ENCODE assay signal across 12 cellular contexts in the genomic region with DNA sequence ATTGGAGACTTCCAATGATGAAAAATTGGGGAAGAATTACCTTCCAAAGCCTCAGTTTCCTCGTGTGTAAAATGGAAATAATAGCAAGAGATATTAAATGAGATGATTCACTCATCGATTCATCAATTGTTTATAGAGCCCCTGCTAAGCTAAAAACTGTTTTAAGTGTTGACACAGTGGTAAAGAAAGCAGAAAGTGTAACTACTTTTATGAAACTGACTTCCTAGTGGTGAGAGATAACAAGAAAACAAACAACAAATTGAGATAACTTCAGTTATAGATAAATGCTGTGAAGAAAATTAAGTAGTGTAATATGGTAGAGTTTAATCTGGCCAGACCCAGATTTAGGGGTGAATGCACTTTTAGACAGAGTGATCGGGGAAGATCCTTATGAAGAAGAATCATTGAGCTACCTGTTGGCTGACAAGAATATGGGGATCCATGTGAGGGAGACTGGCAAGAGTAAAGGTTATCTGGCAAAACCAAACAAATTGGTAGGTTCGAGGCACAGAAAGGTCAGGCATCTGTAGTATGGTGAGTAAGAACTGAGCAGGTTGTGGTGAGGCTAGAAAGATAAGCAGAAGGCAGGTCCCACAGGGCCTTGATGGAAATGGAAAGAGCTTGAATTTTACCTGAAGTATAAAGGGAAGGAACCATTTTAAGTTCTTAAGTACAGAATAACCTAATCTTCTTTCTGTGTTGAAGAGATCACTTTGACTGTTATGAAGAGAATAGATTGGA. TPM values are rescaled to one million over a fixed set of nuclear protein-coding genes. Genes with fewer than 3 reads are reported as not detected.
A peak's percentile ranks its signal among the peaks of the same experiment; 100 is the strongest.
DNase-seq lines count a peak whose midpoint lies in the region; ATAC-seq, FAIRE-seq and TF ChIP-seq lines count a peak whose summit lies in the region.
"Had no signal": no experiment of that assay in that cellular context is flagged by ENCODE, and none has a peak within 500 bp of the region (broad histone marks: within the 10 kb centered on the region; RNA-seq: fewer than 3 reads in every experiment).

No MANE protein-coding gene starts in this region.

- POLR2A ChIA-PET in IMR-90 (lab: Charles Lee; ENCODE audit: unreplicated experiment) = no interaction called here
- POLR2A ChIA-PET in GM12878 (lab: Charles Lee) = interaction anchor here (0.7 to 3.2 kb wide), 9 partner anchors 10 to 50 kb away, joined by 3 to 17 read pairs (median 6); a partner anchor contains a TSS

- RAD21 ChIA-PET in GM12878 (lab: Charles Lee; ENCODE audit: unreplicated experiment) = interaction anchor here (0.6 to 3.4 kb wide), 10 partner anchors 9 to 99 kb away, joined by 3 to 33 read pairs (median 10); no protein-coding TSS in a partner anchor

- 0 out of 2 replicates have a peak overlapping the region, but pooled peaks have one; percentile 53 for H3K14ac ChIP-seq in IMR-90 (replicated peaks; ENCODE audit: low read depth, low read length)

- H3K9me1 ChIP-seq in IMR-90 (ENCODE audit: insufficient read depth, low read length) = no peaks in the 10 kb centered on the region

- no peak overlapping the region for H2AFZ ChIP-seq in IMR-90 (replicated peaks; ENCODE audit: low read length, poor library complexity)
- peak overlapping the region; percentile 5 for H2AFZ ChIP-seq in GM12878 (ENCODE audit: control insufficient read depth, low read depth, low read length)

- H3K27me3 ChIP-seq in IMR-90 (ENCODE audit: control insufficient read depth, insufficient read depth, low read length) (no peaks in the 10 kb centered on the region), GM12878 (replicated peaks in 1 of 2; ENCODE audit: control insufficient read depth in 2 of 2, insufficient read depth in 2 of 2, low read length in 1 of 2) (no peaks in the 10 kb centered on the region)
- H3K27me3 ChIP-seq: pancreas had no signal

- DNase-seq in GM12891 (ENCODE audit: insufficient read length, low spot score) = no peak
- DNase-seq in IMR-90 = no peak
- DNase-seq in GM12878 (ENCODE audit: low read depth, low spot score) = no peak
- DNase-seq in NCI-H2196 (lab: John Stamatoyannopoulos, UW; ENCODE audit: unreplicated experiment) = no peak
- DNase-seq in NCI-H1417 (lab: John Stamatoyannopoulos, UW) = no peak
- no peak for DNase-seq in activated CD8-positive, alpha-beta memory T cell treated with anti-CD3 and anti-CD28 coated beads, Interleukin-2, amount 50 U/mL, for 4 hours
- DNase-seq: anterior cingulate cortex, Calu3, pancreas had no signal

- CTCF ChIA-PET in IMR-90 (lab: Yijun Ruan, JAX) = no interaction called here
- CTCF ChIA-PET in GM12878 (lab: Yijun Ruan, JAX) = interaction anchor here (1.0 to 2.6 kb wide), 3 partner anchors 27 to 32 kb away, joined by 3 to 8 read pairs (median 4); no protein-coding TSS in a partner anchor

- H2AK9ac ChIP-seq in IMR-90 (replicated peaks; ENCODE audit: low read depth, low read length, poor library complexity) = no peak overlapping the region

- no peak overlapping the region for H3K4me3 ChIP-seq in IMR-90 (ENCODE audit: insufficient read depth, low read depth, low read length)
- peak overlapping the region; percentile 9; the same call in 1 of the 2 replicates for H3K4me3 ChIP-seq in GM12878
- H3K4me3 ChIP-seq: pancreas had no signal

- intact Hi-C loops in IMR-90 (cut with micrococcal nuclease) (no loop called here), GM12878 (cut with micrococcal nuclease; ENCODE audit: unreplicated experiment) (loop anchor here (5.0 kb wide), 1 partner anchor 92 kb away; no protein-coding TSS in a partner anchor)

- H3K79me2 ChIP-seq in GM12878 (ENCODE audit: control insufficient read depth, insufficient read depth, low read length) = peaks cover 56% of the 10 kb centered on the region

- no peak for TF ChIP-seq EP300 in GM12878 (IDR thresholded peaks at IDR 0.05; ENCODE audit: borderline replicate concordance in 1 of 2, control insufficient read depth in 1 of 2, low read depth in 2 of 2, low read length in 2 of 2)

- no peaks in the 10 kb centered on the region for H3K9me3 ChIP-seq in IMR-90 (ENCODE audit: control insufficient read depth, insufficient read depth, low read length)
- H3K9me3 ChIP-seq in GM12878 (replicated peaks; ENCODE audit: control insufficient read depth, insufficient read depth, low read length) = peaks cover 1% of the 10 kb centered on the region; the same call in 2 of the 3 replicates
- H3K9me3 ChIP-seq: pancreas had no signal

- H3K36me3 ChIP-seq in IMR-90 (ENCODE audit: control insufficient read depth, insufficient read depth, low read length) (no peaks in the 10 kb centered on the region), GM12878 (ENCODE audit: control insufficient read depth in 2 of 2, insufficient read depth in 2 of 2, low read length in 1 of 2) (peaks cover 0 to 3% of the 10 kb centered on the region in 2 experiments; a peak in 1 of 4 replicates)
- H3K36me3 ChIP-seq: pancreas had no signal

- H3K4ac ChIP-seq in IMR-90 (ENCODE audit: low read depth, low read length) = no peak overlapping the region

- BruUV-seq in IMR-90 (replicated peaks; lab: Mats Ljungman, UMichigan) (no TSS peak), GM12878 (replicated peaks; lab: Mats Ljungman, UMichigan) (TSS peak; percentile 2)

- dilution Hi-C loops in IMR-90 (cut with HindIII; ENCODE audit: low sequenced_read_pairs, unreplicated experiment) = no loop called here

- no peak overlapping the region for H2BK120ac ChIP-seq in IMR-90 (ENCODE audit: low read depth, low read length)

- no peak overlapping the region for H4K5ac ChIP-seq in IMR-90 (ENCODE audit: low read depth, low read length)

- no peak overlapping the region for H3K27ac ChIP-seq in IMR-90 (ENCODE audit: insufficient read depth, low read length)
- H3K27ac ChIP-seq in GM12878 (ENCODE audit: control insufficient read depth, insufficient read depth) = peak overlapping the region; percentile 22; the same call in 1 of the 2 replicates
- H3K27ac ChIP-seq: pancreas had no signal

- H4K20me1 ChIP-seq in IMR-90 (ENCODE audit: insufficient read depth, low read length) (no peaks in the 10 kb centered on the region), GM12878 (ENCODE audit: control insufficient read depth, insufficient read depth) (no peaks in the 10 kb centered on the region)

- H3K79me1 ChIP-seq in IMR-90 (ENCODE audit: low read depth in 1 of 2, low read length in 2 of 2) = no peaks in the 10 kb centered on the region

- H3K56ac ChIP-seq in IMR-90 (ENCODE audit: extremely low read depth, insufficient read depth, low read length) = no peak overlapping the region

- in situ Hi-C loops in IMR-90 (cut with MboI; ENCODE audit: low sequenced_read_pairs) = no loop called here
- in situ Hi-C loops in GM12878 (cut with MboI) = no loop called here

- no peak overlapping the region for H2BK5ac ChIP-seq in IMR-90 (ENCODE audit: low read depth, low read length, poor library complexity, severe bottlenecking)

- 83% methylated on average over 1 of the region's 4 CpGs; no CpG with 5 or more reads in 1 of the 2 experiments for WGBS in IMR-90 (ENCODE audit: extremely low coverage in 2 of 2, insufficient read length in 1 of 2), 2 experiments
- 16% methylated on average over 4 of the region's 4 CpGs for WGBS in GM12878 (ENCODE audit: insufficient coverage, insufficient replicate concordance, low lambda C conversion rate, missing lambda C conversion rate)

- no peak overlapping the region for H3K18ac ChIP-seq in IMR-90 (ENCODE audit: low read depth, low read length)

- TF ChIP-seq RAD21 in IMR-90 (IDR thresholded peaks at IDR 0.05; ENCODE audit: low read length) = no peak
- no peak for TF ChIP-seq RAD21 in GM12878 (IDR thresholded peaks at IDR 0.05; ENCODE audit: insufficient read depth, low read depth, low read length)

- H3K9ac ChIP-seq in IMR-90 (ENCODE audit: low read depth, low read length) = no peak overlapping the region
- H3K9ac ChIP-seq in GM12878 (ENCODE audit: control insufficient read depth, insufficient read depth, low read length) = no peak overlapping the region

- TF ChIP-seq POLR2A in GM12891 (IDR thresholded peaks at IDR 0.05; ENCODE audit: low read depth, low read length) (no peak), IMR-90 (IDR thresholded peaks at IDR 0.05; ENCODE audit: low read depth, low read length) (no peak), GM12878 (IDR thresholded peaks at IDR 0.05; ENCODE audit: low read depth, low read length) (no peak)

- SMC1A ChIA-PET in GM12878 (lab: Charles Lee; ENCODE audit: uncharacterized antibody, unreplicated experiment) = interaction anchor here (0.7 to 8.4 kb wide), 18 partner anchors 11 to 95 kb away, joined by 3 to 72 read pairs (median 4); a partner anchor contains a TSS

- H2BK15ac ChIP-seq in IMR-90 (ENCODE audit: low read depth, low read length) = no peak overlapping the region

- no peak overlapping the region for H4K8ac ChIP-seq in IMR-90 (ENCODE audit: low read depth in 2 of 2, low read length in 2 of 2)

- TF ChIP-seq CTCF in IMR-90 (conservative IDR thresholded peaks at IDR 0.05; ENCODE audit: low read depth, low read length) (no peak), GM12878 (IDR thresholded peaks at IDR 0.05 in 2 of 3, conservative IDR thresholded peaks at IDR 0.05 in 1 of 3; ENCODE audit: control insufficient read depth in 2 of 3, extremely low read depth in 1 of 3, insufficient read depth in 1 of 3, low read depth in 3 of 3, low read length in 3 of 3) (no peak)

- H2BK20ac ChIP-seq in IMR-90 (ENCODE audit: low read depth, low read length) = no peak overlapping the region

- H3K23ac ChIP-seq in IMR-90 (ENCODE audit: low read depth, low read length) = no peak overlapping the region

- ATAC-seq in GM21381 (IDR thresholded peaks at IDR 0.05; ENCODE audit: unreplicated experiment) (peak; percentile 40), IMR-90 (ENCODE audit: low read depth) (no peak), GM12878 (peak; percentile 43), HG03135 (IDR thresholded peaks at IDR 0.05; ENCODE audit: unreplicated experiment) (no peak)
- ATAC-seq: pancreas had no signal

- H2AK5ac ChIP-seq in IMR-90 (ENCODE audit: low read depth, low read length) = no peak overlapping the region

- 0 out of 2 replicates have a peak overlapping the region, but pooled peaks have one; percentile 10 for H4K91ac ChIP-seq in IMR-90 (ENCODE audit: insufficient read depth, low read depth, low read length)

- FAIRE-seq in GM12891 (lab: Jason Lieb, UNC) = peak; percentile 85
- peak; percentile 62 for FAIRE-seq in GM12878 (lab: Jason Lieb, UNC)
- FAIRE-seq: pancreas, TTC549 had no signal

- no peaks in the 10 kb centered on the region for H3K4me1 ChIP-seq in IMR-90 (ENCODE audit: control insufficient read depth, insufficient read depth, low read length)
- H3K4me1 ChIP-seq in GM12878 (ENCODE audit: control insufficient read depth, insufficient read depth, low read length) = peaks cover 19% of the 10 kb centered on the region
- H3K4me1 ChIP-seq: pancreas had no signal

- H3K4me2 ChIP-seq in IMR-90 (ENCODE audit: low read depth, low read length) = no peak overlapping the region
- H3K4me2 ChIP-seq in GM12878 (ENCODE audit: control insufficient read depth, insufficient read depth) = peak overlapping the region; percentile 63

RNA-seq across cellular contexts. Expression of a gene that starts 10.9 kb away (rescaled TPM):
- polyA plus RNA-seq in GM12891 (2012; ENCODE audit: low read depth, missing spikeins) = 55.1 TPM
- total RNA-seq in IMR-90 (2012; rRNA removed) (not detected in 2 replicates), GM12878 (2014; rRNA removed) (117 and 136 TPM in 2 replicates), GM12878 (2014; rRNA removed; fragmentation: Illumina TruSeq; extraction: Trizol) (167 and 171 TPM in 2 replicates), GM12878 (2021) (154 and 157 TPM in 2 replicates)
- polyA plus RNA-seq in IMR-90 (2012; rRNA removed) (not detected in 2 replicates), GM12878 (2011; rRNA removed) (171 and 221 TPM in 2 replicates), GM12878 (2014; fragmentation: Illumina TruSeq; extraction: Trizol) (156 and 163 TPM in 2 replicates), GM12878 (2014; fragmentation: Nextera tagmentation; extraction: Ambion mirVana) (10 to 100 TPM; 72.9 to 73.6 TPM), GM12878 (2014; rRNA removed) (75.1 and 80.9 TPM in 2 replicates), GM12878 (2016; fragmentation: Nextera tagmentation; extraction: Ambion mirVana) (100 to 1,000 TPM; 117 to 119 TPM)
- not detected in 2 replicates for polyA plus RNA-seq in IMR-90 (2012; cell fraction: cytosol; rRNA removed)
- 0.06 TPM in 1 of 2 replicates, not detected in the other for polyA plus RNA-seq in IMR-90 (2012; cell fraction: nucleus; rRNA removed; ENCODE audit: low replicate concordance)
- total RNA-seq in GM12878 (2013; cell fraction: nucleolus; rRNA removed) = 586 and 675 TPM in 2 replicates
- polyA plus RNA-seq in GM12878 (2011; ENCODE audit: low read depth) = 57.1 TPM
- 125 and 161 TPM in 2 replicates for polyA plus RNA-seq in GM12878 (2011; cell fraction: cytosol; rRNA removed)
- polyA plus RNA-seq in GM12878 (2011; cell fraction: nucleus; rRNA removed) = 106 and 128 TPM in 2 replicates
- polyA plus RNA-seq in GM12878 (2012) = 67.1 and 78.4 TPM in 2 replicates
- 240 and 280 TPM in 2 replicates for polyA minus RNA-seq in GM12878 (2011; rRNA and poly(A)+ RNA removed)
- 70.3 and 72.0 TPM in 2 replicates for polyA minus RNA-seq in GM12878 (2011; cell fraction: cytosol; rRNA and poly(A)+ RNA removed)
- polyA minus RNA-seq in GM12878 (2011; cell fraction: nucleus; rRNA and poly(A)+ RNA removed) = 150 and 243 TPM in 2 replicates
- total RNA-seq: Calu3 had no signal

Comparison
In these comparisons a context has a peak if more than half of its experiments do, and no peak if none do; other contexts are left out.
1. ATAC-seq: peak in GM21381 (single experiment) and GM12878 (single experiment); none in IMR-90 (single experiment) and HG03135 (single experiment).
2. RNA of a gene that starts 10.9 kb away (total RNA-seq): 117 to 675 TPM in GM12878; not detected in IMR-90; every median in the first group is over 100 times any median in the second.